Comparison of ENCODE assay signal across 9 cellular contexts in the genomic region with DNA sequence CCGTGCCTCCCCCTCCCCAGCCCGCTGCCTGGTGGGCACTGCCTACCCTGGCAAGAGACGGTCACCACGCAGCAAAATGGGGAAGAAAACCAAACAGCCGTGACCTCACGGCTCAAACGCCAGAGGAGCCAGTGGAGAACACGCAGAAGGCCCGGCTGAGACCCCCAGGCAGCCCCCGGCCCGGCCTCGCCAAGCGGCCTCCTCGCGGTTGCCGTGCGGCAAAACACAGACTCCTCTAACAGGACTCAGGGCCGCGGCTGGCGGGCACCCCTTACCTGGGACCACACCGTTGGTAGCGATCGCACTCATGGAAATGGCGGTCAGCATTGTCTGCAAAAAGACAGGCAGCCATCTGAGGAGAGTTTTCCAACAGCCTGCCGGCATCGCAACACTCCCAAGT.
"Had no signal": no experiment of that assay in that cellular context is flagged by ENCODE, and none has a peak within 500 bp of the region (broad histone marks: within the 10 kb centered on the region; RNA-seq: fewer than 3 reads in every experiment).

No MANE protein-coding gene starts in this region.

- H3K27ac Mint-ChIP-seq: GM23338, H9, HFFc6 had no signal

- H3K36me3 ChIP-seq: HAP-1 had no signal

- H3K4me1 ChIP-seq: HAP-1 had no signal

- H3K9me3 Mint-ChIP-seq: GM23338, H9 had no signal

- DNase-seq: GM23248, GOT3, H7, H9, HCEC 1CT, HFFc6 had no signal

- ATAC-seq: GM23338, HCT116 had no signal

- H3K9me3 ChIP-seq: HAP-1 had no signal

- H3K4me3 ChIP-seq: GM23248, GM23338, HAP-1 had no signal

- H2AFZ ChIP-seq: GM23248, GM23338 had no signal

- H3K27ac ChIP-seq: GM23248 had no signal

- H3K9ac ChIP-seq: GM23248 had no signal

- H3K4me2 ChIP-seq: GM23338 had no signal
